8 cellular contexts compared by ENCODE assay signal in the genomic region with DNA sequence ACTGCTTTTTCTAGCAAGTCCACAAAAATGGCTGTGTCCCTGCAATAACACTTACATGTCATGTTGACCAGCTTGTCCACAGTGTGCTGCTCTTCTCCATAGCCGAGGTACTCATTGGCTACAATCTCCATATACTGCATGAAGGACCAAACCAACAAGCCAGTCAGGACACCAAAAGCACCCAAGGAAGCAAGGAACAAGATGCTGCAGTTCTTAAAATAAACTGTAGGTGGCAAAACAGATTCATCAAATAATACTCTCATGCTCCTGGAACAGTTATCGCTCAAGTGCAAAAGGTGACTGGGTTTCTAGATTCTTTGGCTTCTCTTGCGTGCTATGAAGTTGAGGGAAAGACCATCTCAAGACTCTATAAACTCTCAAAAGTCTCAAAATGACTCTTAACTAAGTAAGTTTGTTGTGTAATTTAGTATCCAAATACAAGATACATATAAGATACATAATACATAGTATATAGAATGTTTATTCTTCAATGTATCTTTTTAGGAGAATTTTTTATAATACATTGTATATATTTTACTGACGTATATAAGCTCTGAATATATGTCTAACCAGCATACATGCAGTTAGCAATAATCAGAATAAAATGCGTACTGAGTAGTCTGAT. TPM values are rescaled to one million over a fixed set of nuclear protein-coding genes. Genes with fewer than 3 reads are reported as not detected.
DNase-seq lines count a peak whose midpoint lies in the region; ATAC-seq and TF ChIP-seq lines count a peak whose summit lies in the region.

No MANE protein-coding gene starts in this region.

- H3K9me3 Mint-ChIP-seq in osteocyte (ENCODE audit: unreplicated experiment) = no peaks in the 10 kb centered on the region

- H3K4me1 Mint-ChIP-seq in T-helper 17 cell (peaks cover 8% of the 10 kb centered on the region), osteocyte (ENCODE audit: unreplicated experiment) (peaks cover 30% of the 10 kb centered on the region)

- TF ChIP-seq CTCF in fibroblast of villous mesenchyme (IDR thresholded peaks at IDR 0.05; ENCODE audit: insufficient read depth, low read depth, low read length) = peak; percentile 84
- peak; percentile 85 for TF ChIP-seq CTCF in osteocyte (IDR thresholded peaks at IDR 0.05)

- H3K27me3 Mint-ChIP-seq in T-helper 17 cell (no peaks in the 10 kb centered on the region), osteocyte (ENCODE audit: unreplicated experiment) (no peaks in the 10 kb centered on the region)

- ATAC-seq in GM18499 (IDR thresholded peaks at IDR 0.05; ENCODE audit: insufficient read depth, unreplicated experiment) (peak; percentile 90), HG02759 (IDR thresholded peaks at IDR 0.05; ENCODE audit: unreplicated experiment) (peak; percentile 91), T-helper 17 cell (peak; percentile 73)

- H3K36me3 Mint-ChIP-seq in T-helper 17 cell (ENCODE audit: low read depth) (peaks cover 4% of the 10 kb centered on the region), osteocyte (ENCODE audit: unreplicated experiment) (peaks cover 12% of the 10 kb centered on the region)

- H3K27ac Mint-ChIP-seq in T-helper 17 cell (no peak overlapping the region), osteocyte (ENCODE audit: unreplicated experiment) (peak overlapping the region; percentile 87)

- no peak overlapping the region for H3K4me3 Mint-ChIP-seq in T-helper 17 cell
- H3K4me3 Mint-ChIP-seq in osteocyte (ENCODE audit: unreplicated experiment) = no peak overlapping the region

- H3K4me3 ChIP-seq in fibroblast of villous mesenchyme (ENCODE audit: low read depth, low read length) = no peak overlapping the region

- DNase-seq in CD1c-positive myeloid dendritic cell (ENCODE audit: extremely low spot score) (peak; percentile 51), NCI-H1105 (lab: John Stamatoyannopoulos, UW) (peak; percentile 26), T-helper 17 cell (no peak), fibroblast of villous mesenchyme (ENCODE audit: low read depth) (peak; percentile 79), osteocyte (ENCODE audit: extremely low spot score, unreplicated experiment) (no peak), ureter (ENCODE audit: low spot score) (no peak)

- H3K9me3 ChIP-seq in T-helper 17 cell (ENCODE audit: control insufficient read depth, low read length, poor library complexity, severe bottlenecking) = no peaks in the 10 kb centered on the region

RNA-seq across cellular contexts. Expression of a gene that starts 57.0 kb away (rescaled TPM):
- total RNA-seq in T-helper 17 cell (1 to 10 TPM; 1.7 to 2.3 TPM), fibroblast of villous mesenchyme (1.9 and 6.9 TPM in 2 replicates), osteocyte (6.8 and 10.1 TPM in 2 replicates), ureter (9.4 TPM)

Comparison
In these comparisons a context has a peak if more than half of its experiments do, and no peak if none do; other contexts are left out.
1. DNase-seq: peak in CD1c-positive myeloid dendritic cell (single experiment), NCI-H1105 (single experiment) and fibroblast of villous mesenchyme (single experiment); none in T-helper 17 cell (0 of 3), osteocyte (single experiment) and ureter (single experiment).
2. Peak in every context shown above with its lines, with median percentiles within 50 percentile points of each other: ATAC-seq.